38 cellular contexts compared by ENCODE assay signal in genomic region chr18:63702660-63703059, GRCh38. TPM values are rescaled to one million over a fixed set of nuclear protein-coding genes. Genes with fewer than 3 reads are reported as not detected.
"Had no signal": no experiment of that assay in that cellular context is flagged by ENCODE, and none has a peak within 500 bp of the region (broad histone marks: within the 10 kb centered on the region; RNA-seq: fewer than 3 reads in every experiment).

A gene with protein sequence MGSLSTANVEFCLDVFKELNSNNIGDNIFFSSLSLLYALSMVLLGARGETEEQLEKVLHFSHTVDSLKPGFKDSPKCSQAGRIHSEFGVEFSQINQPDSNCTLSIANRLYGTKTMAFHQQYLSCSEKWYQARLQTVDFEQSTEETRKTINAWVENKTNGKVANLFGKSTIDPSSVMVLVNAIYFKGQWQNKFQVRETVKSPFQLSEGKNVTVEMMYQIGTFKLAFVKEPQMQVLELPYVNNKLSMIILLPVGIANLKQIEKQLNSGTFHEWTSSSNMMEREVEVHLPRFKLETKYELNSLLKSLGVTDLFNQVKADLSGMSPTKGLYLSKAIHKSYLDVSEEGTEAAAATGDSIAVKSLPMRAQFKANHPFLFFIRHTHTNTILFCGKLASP (plus strand): TSS chr18:63702960. CDS start chr18:63710194, 7,234 bp downstream.

- H3K4me3 ChIP-seq: adrenal gland, body of pancreas, esophagus muscularis mucosa, gastroesophageal sphincter, heart right ventricle had no signal

- H3K9me3 ChIP-seq: adrenal gland, body of pancreas, esophagus muscularis mucosa, gastroesophageal sphincter had no signal

- H3K36me3 ChIP-seq: adrenal gland, esophagus muscularis mucosa, gastroesophageal sphincter, heart right ventricle, WERI-Rb-1 had no signal

- DNase-seq: activated B cell treated with CpG ODN at 0.5 μM for 24 hours; activated CD4-positive, alpha-beta T cell treated with anti-CD3 and anti-CD28 coated beads for 48 hours; activated CD4-positive, alpha-beta T cell treated with anti-CD3 and anti-CD28 coated beads, Interleukin-2, amount 50 U/mL, for 1 hour; activated CD4-positive, alpha-beta T cell treated with anti-CD3 and anti-CD28 coated beads, Interleukin-2, amount 50 U/mL, for 48 hours; activated CD8-positive, alpha-beta memory T cell treated with anti-CD3 and anti-CD28 coated beads for 24 hours; activated CD8-positive, alpha-beta T cell treated with anti-CD3 and anti-CD28 coated beads for 36 hours; activated effector memory CD4-positive, alpha-beta T cell treated with anti-CD3 and anti-CD28 coated beads, Interleukin-2, amount 50 U/mL, for 16 hours; activated naive CD4-positive, alpha-beta T cell treated with anti-CD3 and anti-CD28 coated beads for 36 hours; activated naive CD8-positive, alpha-beta T cell treated with anti-CD3 and anti-CD28 coated beads for 36 hours; activated naive CD8-positive, alpha-beta T cell treated with anti-CD3 and anti-CD28 coated beads, Interleukin-2, amount 50 U/mL, for 24 hours; activated T-cell treated with anti-CD3 and anti-CD28 coated beads, Interleukin-2, amount 50 U/mL, for 1 hour; activated T-cell treated with anti-CD3 and anti-CD28 coated beads, Interleukin-2, amount 50 U/mL, for 48 hours; adrenal gland; amygdala; aorta; body of pancreas; caudate nucleus; cortex of kidney; dermis blood vessel endothelial cell; effector CD4-positive, alpha-beta T cell; effector memory CD8-positive, alpha-beta T cell; foreskin melanocyte; heart right ventricle; T-helper 1 cell; T-helper 17 cell; T1000; WERI-Rb-1 had no signal

- H3K27ac ChIP-seq: adrenal gland, body of pancreas, esophagus muscularis mucosa, gastroesophageal sphincter, heart right ventricle, WERI-Rb-1 had no signal

- H3K4me1 ChIP-seq: adrenal gland, body of pancreas, esophagus muscularis mucosa, gastroesophageal sphincter, heart right ventricle had no signal

- H3K27me3 ChIP-seq: adrenal gland, body of pancreas, gastroesophageal sphincter, heart right ventricle had no signal

- ATAC-seq: activated CD4-positive, CD25-positive, alpha-beta regulatory T cell treated with anti-CD3 and anti-CD28 coated beads, Interleukin-2, amount 50 U/mL, for 24 hours; activated CD8-positive, alpha-beta T cell treated with anti-CD3 and anti-CD28 coated beads for 36 hours; activated naive CD8-positive, alpha-beta T cell treated with anti-CD3 and anti-CD28 coated beads, Interleukin-2, amount 50 U/mL, for 24 hours; body of pancreas; effector memory CD8-positive, alpha-beta T cell; gastroesophageal sphincter; heart right ventricle; T-helper 17 cell had no signal

RNA-seq across cellular contexts. Expression of the gene that starts here (rescaled TPM):
- total RNA-seq: activated B cell treated with CpG ODN at 0.5 μM for 24 hours; activated CD8-positive, alpha-beta T cell treated with anti-CD3 and anti-CD28 coated beads for 36 hours; activated naive CD4-positive, alpha-beta T cell treated with anti-CD3 and anti-CD28 coated beads for 36 hours; activated naive CD8-positive, alpha-beta T cell treated with anti-CD3 and anti-CD28 coated beads for 36 hours; activated T-helper 1 cell treated with anti-CD3 and anti-CD28 coated beads, Interleukin-12 subunit alpha, Interleukin-12 subunit beta, Interleukin-2, Interleukin-4 antibody, amounts not matched to agents 30 ng/mL and 10 ng/mL and 1 ng/mL, durations not matched to agents 14 hours and 24 hours and 36 hours; activated T-helper 2 cell treated with anti-CD3 and anti-CD28 coated beads, Interferon-gamma antibody, Interleukin-2, Interleukin-4, amounts not matched to agents 10 μg/mL and 5 μg/mL and 100 μg/mL, durations not matched to agents 14 hours and 24 hours and 36 hours; adrenal gland; aorta; body of pancreas; chondrocyte; dermis blood vessel endothelial cell; endothelial cell of umbilical vein; epithelial cell of proximal tubule; esophagus muscularis mucosa; fibroblast of lung; fibroblast of villous mesenchyme; gastroesophageal sphincter; glomerular endothelial cell; heart right ventricle; T-helper 17 cell had no signal
- polyA plus RNA-seq: aorta, endothelial cell of umbilical vein, fibroblast of lung, heart right ventricle had no signal
